2 cellular contexts compared by ENCODE assay signal in genomic region chr17:8222380-8222629, GRCh38.
TF ChIP-seq lines count a peak whose summit lies in the region.

No MANE protein-coding gene starts in this region.

TF ChIP-seq in HCT116, 20 proteins besides CTCF, POLR2A, EP300 and RAD21:
- TF ChIP-seq ZNF274 (IDR thresholded peaks at IDR 0.05; ENCODE audit: low read depth, low read length) (no peak), FOSL1 (IDR thresholded peaks at IDR 0.05; ENCODE audit: low read depth) (peak; percentile 22; the same call in 1 of the 2 replicates), SIN3A (IDR thresholded peaks at IDR 0.05; ENCODE audit: low read depth) (peak; percentile 73; the same call in 1 of the 2 replicates), CBX3 (IDR thresholded peaks at IDR 0.05; ENCODE audit: low read depth) (0 out of 2 replicates have a peak, but pooled peaks have one; percentile 10)

TF ChIP-seq in endothelial cell of umbilical vein, 7 proteins besides CTCF, POLR2A, EP300 and RAD21:
- TF ChIP-seq JUN (IDR thresholded peaks at IDR 0.05; ENCODE audit: borderline replicate concordance, insufficient read depth, insufficient read length, low read depth) (no peak), MAX (IDR thresholded peaks at IDR 0.05; ENCODE audit: insufficient read depth, insufficient read length) (no peak), GATA2 (IDR thresholded peaks at IDR 0.05; ENCODE audit: insufficient read depth, insufficient read length, low read depth, low read length) (no peak), FOS (IDR thresholded peaks at IDR 0.05; ENCODE audit: borderline replicate concordance, insufficient read depth, low read length) (no peak), EZH2 (IDR thresholded peaks at IDR 0.05; ENCODE audit: borderline replicate concordance, low read depth, low read length, severe bottlenecking) (no peak), MYC (IDR thresholded peaks at IDR 0.05; ENCODE audit: low read depth, low read length) (no peak)
